ENCODE assay signal across 8 cellular contexts in genomic region chr2:65300772-65301711, GRCh38.
DNase-seq lines count a peak whose midpoint lies in the region; ATAC-seq and TF ChIP-seq lines count a peak whose summit lies in the region.

No MANE protein-coding gene starts in this region.

- peak overlapping the region; percentile 87 for H3K4me3 Mint-ChIP-seq in T-helper 17 cell

- H3K27ac ChIP-seq in iPS-18a (ENCODE audit: low read length) (no peak overlapping the region), WERI-Rb-1 (no peak overlapping the region)

- ATAC-seq in GM19452 (IDR thresholded peaks at IDR 0.05; ENCODE audit: unreplicated experiment) (peak; percentile 92), HG03571 (IDR thresholded peaks at IDR 0.05; ENCODE audit: unreplicated experiment) (peak; percentile 94), T-helper 17 cell (peak; percentile 92)

- DNase-seq in BJ (ENCODE audit: low read depth) (peak; percentile 83), T-helper 17 cell (peak in 2 of 3 donors; percentile 32 to 44), amygdala (lab: John Stamatoyannopoulos, UW) (peak in 46 of 56 donors; percentile 14 to 80 (median 48)), WERI-Rb-1 (no peak)
- peak; percentile 84 for DNase-seq in stimulated activated CD4-positive, alpha-beta T cell treated with anti-CD3 and anti-CD28 coated beads, Interleukin-15, amount 100 ng/mL, for 24 hours

- H3K27me3 ChIP-seq in BJ (ENCODE audit: control insufficient read depth, insufficient read depth, low read length) (no peaks in the 10 kb centered on the region), iPS-18a (ENCODE audit: control insufficient read depth, insufficient read depth, low read length) (peaks cover 9% of the 10 kb centered on the region), WERI-Rb-1 (ENCODE audit: insufficient read depth, low read depth, severe bottlenecking) (no peaks in the 10 kb centered on the region)

- peaks cover 20% of the 10 kb centered on the region for H3K4me1 ChIP-seq in iPS-18a (ENCODE audit: control insufficient read depth, low read depth, low read length)

- H3K9me3 ChIP-seq in T-helper 17 cell (ENCODE audit: control insufficient read depth, low read length, poor library complexity, severe bottlenecking) = no peaks in the 10 kb centered on the region
- H3K9me3 ChIP-seq in iPS-18a (ENCODE audit: control insufficient read depth, low read depth, low read length) = no peaks in the 10 kb centered on the region
- peaks cover 2% of the 10 kb centered on the region for H3K9me3 ChIP-seq in WERI-Rb-1 (ENCODE audit: severe bottlenecking)

- H3K9ac ChIP-seq in iPS-18a (ENCODE audit: low read length) = no peak overlapping the region

- CTCF ChIA-PET in BJ (lab: Yijun Ruan, JAX) = interaction anchor here (0.5 to 1.6 kb wide), 8 partner anchors 17 to 158 kb away, joined by 3 to 6 read pairs (median 4); partner anchors contain the start of gene SPRED2

- H3K4me3 ChIP-seq in BJ (ENCODE audit: low read depth, low read length) (0 out of 2 replicates have a peak overlapping the region, but pooled peaks have one; percentile 5), iPS-18a (ENCODE audit: low read length) (peak overlapping the region; percentile 27), WERI-Rb-1 (ENCODE audit: low read depth, low read length) (no peak overlapping the region)

- no peaks in the 10 kb centered on the region; the same call in 1 of the 2 replicates for H3K36me3 ChIP-seq in BJ (ENCODE audit: control insufficient read depth, insufficient read depth, low read length)
- H3K36me3 ChIP-seq in iPS-18a (ENCODE audit: control insufficient read depth, low read depth, low read length) = no peaks in the 10 kb centered on the region
- H3K36me3 ChIP-seq in WERI-Rb-1 = no peaks in the 10 kb centered on the region

- peak overlapping the region; percentile 92 for H3K27ac Mint-ChIP-seq in T-helper 17 cell

- POLR2A ChIA-PET in BJ (lab: Charles Lee) = interaction anchor here (0.5 to 1.1 kb wide), 4 partner anchors 12 to 127 kb away, joined by 3 to 12 read pairs (median 6); partner anchors contain the start of gene ACTR2

- no peaks in the 10 kb centered on the region for H3K36me3 Mint-ChIP-seq in T-helper 17 cell (ENCODE audit: low read depth)

- peaks cover 26% of the 10 kb centered on the region for H3K4me1 Mint-ChIP-seq in T-helper 17 cell

- TF ChIP-seq CTCF in BJ (IDR thresholded peaks at IDR 0.05; ENCODE audit: insufficient read depth, low read depth, low read length) = peak; percentile 7; the same call in 1 of the 2 replicates
- no peak for TF ChIP-seq CTCF in WERI-Rb-1 (IDR thresholded peaks at IDR 0.05; ENCODE audit: low read depth, low read length)

- H3K27me3 Mint-ChIP-seq in T-helper 17 cell = peaks cover 10% of the 10 kb centered on the region
